ENCODE assay signal across 8 cellular contexts in the genomic region with DNA sequence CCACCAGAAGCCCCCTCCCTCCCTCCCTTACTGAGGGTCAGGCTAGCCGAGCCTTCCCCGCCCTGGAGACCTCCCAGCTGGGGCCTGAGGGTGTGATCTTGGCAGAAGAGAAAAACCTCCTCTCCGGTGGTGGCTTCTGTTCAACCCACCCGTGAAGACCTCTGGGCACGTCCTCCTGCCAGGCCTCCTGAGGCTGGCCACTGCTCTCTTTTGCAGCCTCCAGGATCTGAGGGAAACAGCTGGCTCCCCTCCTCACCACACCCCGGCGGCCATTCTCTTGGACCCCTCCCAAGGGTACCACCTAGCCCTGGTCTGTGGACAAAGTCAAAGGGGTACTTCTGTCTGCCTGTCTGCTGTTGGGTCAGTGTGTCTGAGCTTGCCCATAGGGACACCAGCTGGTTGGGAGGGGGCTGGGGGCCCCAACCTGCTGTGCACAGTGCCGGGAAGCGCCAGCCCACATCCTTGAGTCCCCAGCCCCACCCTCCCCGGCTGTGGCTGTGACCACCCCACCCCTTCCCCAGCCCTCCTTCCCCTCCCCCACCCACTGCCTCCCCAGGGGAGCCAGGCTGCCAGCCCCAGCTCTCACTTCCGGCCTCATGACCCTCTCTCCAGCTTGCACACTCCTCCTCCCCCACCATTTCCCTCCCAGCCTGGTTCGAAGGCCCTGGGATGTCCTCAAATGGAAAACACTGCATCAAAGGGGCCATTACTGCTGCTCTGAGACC. TPM values are rescaled to one million over a fixed set of nuclear protein-coding genes. Genes with fewer than 3 reads are reported as not detected.
DNase-seq lines count a peak whose midpoint lies in the region; ATAC-seq and TF ChIP-seq lines count a peak whose summit lies in the region.

No MANE protein-coding gene starts in this region.

- H3K4me3 ChIP-seq in left ventricle myocardium inferior (peak overlapping the region; percentile 50), subcutaneous abdominal adipose tissue (ENCODE audit: low read depth in 1 of 5, low read length in 5 of 5) (peak overlapping the region in 1 of 5 donors; percentile 10)

- H3K9ac ChIP-seq in subcutaneous abdominal adipose tissue (ENCODE audit: low read length in 5 of 5), result peak overlapping the region in 2 of 5 donors; percentile 48 to 49

- intact Hi-C loops in left ventricle myocardium inferior (cut with micrococcal nuclease), result no loop called here

- no peaks in the 10 kb centered on the region for H3K27me3 ChIP-seq in left ventricle myocardium inferior (ENCODE audit: low read depth)
- no peaks in the 10 kb centered on the region for H3K27me3 ChIP-seq in subcutaneous abdominal adipose tissue (ENCODE audit: control insufficient read depth in 5 of 5, insufficient read depth in 4 of 5, low read length in 5 of 5)

- peaks cover 75% of the 10 kb centered on the region for H3K4me1 ChIP-seq in left ventricle myocardium inferior
- peaks cover 9 to 53% (median 50%) of the 10 kb centered on the region in 5 donors for H3K4me1 ChIP-seq in subcutaneous abdominal adipose tissue (ENCODE audit: control insufficient read depth in 5 of 5, insufficient read depth in 5 of 5, low read length in 5 of 5)

- H3K27ac ChIP-seq in VCaP (peak overlapping the region; percentile 82), left ventricle myocardium inferior (replicated peaks) (peak overlapping the region; percentile 97), subcutaneous abdominal adipose tissue (ENCODE audit: low read depth, low read length) (peak overlapping the region; percentile 62)

- ATAC-seq in HG03354 (IDR thresholded peaks at IDR 0.05; ENCODE audit: poor library complexity, severe bottlenecking, unreplicated experiment), result no peak

- peak; percentile 61 for DNase-seq in DMS 273 (lab: John Stamatoyannopoulos, UW; ENCODE audit: unreplicated experiment)
- no peak for DNase-seq in DMS 273 treated with DMSO at 0.1 percent for 48 hours (lab: John Stamatoyannopoulos, UW)
- DNase-seq in left ventricle myocardium inferior, result peak; percentile 75
- DNase-seq in NOMO-1 treated with dmso at 0.1 percent for 144 hours (lab: John Stamatoyannopoulos, UW; ENCODE audit: unreplicated experiment), result no peak
- no peak for DNase-seq in stimulated activated CD4-positive, alpha-beta T cell treated with anti-CD3 and anti-CD28 coated beads, Interleukin-1b, Interleukin-23, amount 100 ng/mL, for 48 hours

- peaks cover 47% of the 10 kb centered on the region for H3K36me3 ChIP-seq in left ventricle myocardium inferior
- peaks cover 0 to 31% (median 25%) of the 10 kb centered on the region in 5 donors for H3K36me3 ChIP-seq in subcutaneous abdominal adipose tissue (ENCODE audit: control insufficient read depth in 5 of 5, insufficient read depth in 5 of 5, low read length in 5 of 5)

- TF ChIP-seq CTCF in VCaP (conservative IDR thresholded peaks at IDR 0.05) (no peak), left ventricle myocardium inferior (IDR thresholded peaks at IDR 0.05; ENCODE audit: borderline replicate concordance) (no peak)

- H3K9me3 ChIP-seq in left ventricle myocardium inferior (replicated peaks) (no peaks in the 10 kb centered on the region), subcutaneous abdominal adipose tissue (ENCODE audit: control insufficient read depth in 5 of 5, low read length in 5 of 5) (no peaks in the 10 kb centered on the region)

RNA-seq across cellular contexts. Expression of gene AHDC1, which starts 48.1 kb away (rescaled TPM):
- 40.1 TPM for total RNA-seq in left ventricle myocardium inferior

Comparison
In these comparisons a context has a peak if more than half of its experiments do, and no peak if none do; other contexts are left out.
1. DNase-seq: peak in DMS 273 (single experiment) and left ventricle myocardium inferior (single experiment); none in DMS 273 treated with DMSO at 0.1 percent for 48 hours (single experiment), NOMO-1 treated with dmso at 0.1 percent for 144 hours (single experiment) and stimulated activated CD4-positive, alpha-beta T cell treated with anti-CD3 and anti-CD28 coated beads, Interleukin-1b, Interleukin-23, amount 100 ng/mL, for 48 hours (single experiment).
2. Peak in every context shown above with its lines, with median percentiles within 50 percentile points of each other: H3K27ac ChIP-seq.